ENCODE assay signal across 1 cellular context in the genomic region with DNA sequence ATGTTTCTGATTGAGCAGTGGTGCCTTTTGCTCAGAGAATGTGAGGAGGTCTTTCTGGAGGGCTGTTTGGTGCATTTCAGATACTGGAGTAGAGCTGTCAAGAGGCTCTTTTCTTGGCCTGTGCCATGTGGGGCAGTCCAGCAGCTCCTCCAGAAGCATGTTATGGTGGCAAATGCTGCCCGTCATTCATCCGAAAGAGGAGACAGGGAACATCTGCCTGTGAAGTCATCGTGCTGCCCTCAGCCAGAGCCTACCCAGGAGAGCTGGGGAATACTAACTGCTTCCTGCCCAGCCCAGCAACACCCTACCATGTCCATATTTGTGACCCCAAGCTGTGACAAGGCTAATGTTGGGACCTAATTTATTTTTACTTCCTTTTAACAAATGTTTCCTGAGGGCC.
TF ChIP-seq lines count a peak whose summit lies in the region.

No MANE protein-coding gene starts in this region.

TF ChIP-seq in GM23338, 12 proteins besides CTCF, POLR2A, EP300 and RAD21:
- TF ChIP-seq, protein P1, sequence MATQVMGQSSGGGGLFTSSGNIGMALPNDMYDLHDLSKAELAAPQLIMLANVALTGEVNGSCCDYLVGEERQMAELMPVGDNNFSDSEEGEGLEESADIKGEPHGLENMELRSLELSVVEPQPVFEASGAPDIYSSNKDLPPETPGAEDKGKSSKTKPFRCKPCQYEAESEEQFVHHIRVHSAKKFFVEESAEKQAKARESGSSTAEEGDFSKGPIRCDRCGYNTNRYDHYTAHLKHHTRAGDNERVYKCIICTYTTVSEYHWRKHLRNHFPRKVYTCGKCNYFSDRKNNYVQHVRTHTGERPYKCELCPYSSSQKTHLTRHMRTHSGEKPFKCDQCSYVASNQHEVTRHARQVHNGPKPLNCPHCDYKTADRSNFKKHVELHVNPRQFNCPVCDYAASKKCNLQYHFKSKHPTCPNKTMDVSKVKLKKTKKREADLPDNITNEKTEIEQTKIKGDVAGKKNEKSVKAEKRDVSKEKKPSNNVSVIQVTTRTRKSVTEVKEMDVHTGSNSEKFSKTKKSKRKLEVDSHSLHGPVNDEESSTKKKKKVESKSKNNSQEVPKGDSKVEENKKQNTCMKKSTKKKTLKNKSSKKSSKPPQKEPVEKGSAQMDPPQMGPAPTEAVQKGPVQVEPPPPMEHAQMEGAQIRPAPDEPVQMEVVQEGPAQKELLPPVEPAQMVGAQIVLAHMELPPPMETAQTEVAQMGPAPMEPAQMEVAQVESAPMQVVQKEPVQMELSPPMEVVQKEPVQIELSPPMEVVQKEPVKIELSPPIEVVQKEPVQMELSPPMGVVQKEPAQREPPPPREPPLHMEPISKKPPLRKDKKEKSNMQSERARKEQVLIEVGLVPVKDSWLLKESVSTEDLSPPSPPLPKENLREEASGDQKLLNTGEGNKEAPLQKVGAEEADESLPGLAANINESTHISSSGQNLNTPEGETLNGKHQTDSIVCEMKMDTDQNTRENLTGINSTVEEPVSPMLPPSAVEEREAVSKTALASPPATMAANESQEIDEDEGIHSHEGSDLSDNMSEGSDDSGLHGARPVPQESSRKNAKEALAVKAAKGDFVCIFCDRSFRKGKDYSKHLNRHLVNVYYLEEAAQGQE (IDR thresholded peaks at IDR 0.05; ENCODE audit: unreplicated experiment) = no peak
- TF ChIP-seq STAT1 (IDR thresholded peaks at IDR 0.05; ENCODE audit: unreplicated experiment) (no peak), JUNB (IDR thresholded peaks at IDR 0.05; ENCODE audit: unreplicated experiment) (no peak), ZNF331 (CRISPR knock-in tag; IDR thresholded peaks at IDR 0.05; ENCODE audit: low read depth) (no peak), EZH2 (IDR thresholded peaks at IDR 0.05; ENCODE audit: low read depth, unreplicated experiment) (no peak), NANOG (IDR thresholded peaks at IDR 0.05; ENCODE audit: borderline replicate concordance) (no peak), EZH2phosphoT487 (IDR thresholded peaks at IDR 0.05; ENCODE audit: unreplicated experiment) (no peak), CREB1 (CRISPR knock-in tag; IDR thresholded peaks at IDR 0.05; ENCODE audit: low read depth) (no peak), ZNF114 (CRISPR knock-in tag; IDR thresholded peaks at IDR 0.05) (no peak), POLR2AphosphoS5 (IDR thresholded peaks at IDR 0.05; ENCODE audit: low read depth) (no peak)
- TF ChIP-seq, protein P2, sequence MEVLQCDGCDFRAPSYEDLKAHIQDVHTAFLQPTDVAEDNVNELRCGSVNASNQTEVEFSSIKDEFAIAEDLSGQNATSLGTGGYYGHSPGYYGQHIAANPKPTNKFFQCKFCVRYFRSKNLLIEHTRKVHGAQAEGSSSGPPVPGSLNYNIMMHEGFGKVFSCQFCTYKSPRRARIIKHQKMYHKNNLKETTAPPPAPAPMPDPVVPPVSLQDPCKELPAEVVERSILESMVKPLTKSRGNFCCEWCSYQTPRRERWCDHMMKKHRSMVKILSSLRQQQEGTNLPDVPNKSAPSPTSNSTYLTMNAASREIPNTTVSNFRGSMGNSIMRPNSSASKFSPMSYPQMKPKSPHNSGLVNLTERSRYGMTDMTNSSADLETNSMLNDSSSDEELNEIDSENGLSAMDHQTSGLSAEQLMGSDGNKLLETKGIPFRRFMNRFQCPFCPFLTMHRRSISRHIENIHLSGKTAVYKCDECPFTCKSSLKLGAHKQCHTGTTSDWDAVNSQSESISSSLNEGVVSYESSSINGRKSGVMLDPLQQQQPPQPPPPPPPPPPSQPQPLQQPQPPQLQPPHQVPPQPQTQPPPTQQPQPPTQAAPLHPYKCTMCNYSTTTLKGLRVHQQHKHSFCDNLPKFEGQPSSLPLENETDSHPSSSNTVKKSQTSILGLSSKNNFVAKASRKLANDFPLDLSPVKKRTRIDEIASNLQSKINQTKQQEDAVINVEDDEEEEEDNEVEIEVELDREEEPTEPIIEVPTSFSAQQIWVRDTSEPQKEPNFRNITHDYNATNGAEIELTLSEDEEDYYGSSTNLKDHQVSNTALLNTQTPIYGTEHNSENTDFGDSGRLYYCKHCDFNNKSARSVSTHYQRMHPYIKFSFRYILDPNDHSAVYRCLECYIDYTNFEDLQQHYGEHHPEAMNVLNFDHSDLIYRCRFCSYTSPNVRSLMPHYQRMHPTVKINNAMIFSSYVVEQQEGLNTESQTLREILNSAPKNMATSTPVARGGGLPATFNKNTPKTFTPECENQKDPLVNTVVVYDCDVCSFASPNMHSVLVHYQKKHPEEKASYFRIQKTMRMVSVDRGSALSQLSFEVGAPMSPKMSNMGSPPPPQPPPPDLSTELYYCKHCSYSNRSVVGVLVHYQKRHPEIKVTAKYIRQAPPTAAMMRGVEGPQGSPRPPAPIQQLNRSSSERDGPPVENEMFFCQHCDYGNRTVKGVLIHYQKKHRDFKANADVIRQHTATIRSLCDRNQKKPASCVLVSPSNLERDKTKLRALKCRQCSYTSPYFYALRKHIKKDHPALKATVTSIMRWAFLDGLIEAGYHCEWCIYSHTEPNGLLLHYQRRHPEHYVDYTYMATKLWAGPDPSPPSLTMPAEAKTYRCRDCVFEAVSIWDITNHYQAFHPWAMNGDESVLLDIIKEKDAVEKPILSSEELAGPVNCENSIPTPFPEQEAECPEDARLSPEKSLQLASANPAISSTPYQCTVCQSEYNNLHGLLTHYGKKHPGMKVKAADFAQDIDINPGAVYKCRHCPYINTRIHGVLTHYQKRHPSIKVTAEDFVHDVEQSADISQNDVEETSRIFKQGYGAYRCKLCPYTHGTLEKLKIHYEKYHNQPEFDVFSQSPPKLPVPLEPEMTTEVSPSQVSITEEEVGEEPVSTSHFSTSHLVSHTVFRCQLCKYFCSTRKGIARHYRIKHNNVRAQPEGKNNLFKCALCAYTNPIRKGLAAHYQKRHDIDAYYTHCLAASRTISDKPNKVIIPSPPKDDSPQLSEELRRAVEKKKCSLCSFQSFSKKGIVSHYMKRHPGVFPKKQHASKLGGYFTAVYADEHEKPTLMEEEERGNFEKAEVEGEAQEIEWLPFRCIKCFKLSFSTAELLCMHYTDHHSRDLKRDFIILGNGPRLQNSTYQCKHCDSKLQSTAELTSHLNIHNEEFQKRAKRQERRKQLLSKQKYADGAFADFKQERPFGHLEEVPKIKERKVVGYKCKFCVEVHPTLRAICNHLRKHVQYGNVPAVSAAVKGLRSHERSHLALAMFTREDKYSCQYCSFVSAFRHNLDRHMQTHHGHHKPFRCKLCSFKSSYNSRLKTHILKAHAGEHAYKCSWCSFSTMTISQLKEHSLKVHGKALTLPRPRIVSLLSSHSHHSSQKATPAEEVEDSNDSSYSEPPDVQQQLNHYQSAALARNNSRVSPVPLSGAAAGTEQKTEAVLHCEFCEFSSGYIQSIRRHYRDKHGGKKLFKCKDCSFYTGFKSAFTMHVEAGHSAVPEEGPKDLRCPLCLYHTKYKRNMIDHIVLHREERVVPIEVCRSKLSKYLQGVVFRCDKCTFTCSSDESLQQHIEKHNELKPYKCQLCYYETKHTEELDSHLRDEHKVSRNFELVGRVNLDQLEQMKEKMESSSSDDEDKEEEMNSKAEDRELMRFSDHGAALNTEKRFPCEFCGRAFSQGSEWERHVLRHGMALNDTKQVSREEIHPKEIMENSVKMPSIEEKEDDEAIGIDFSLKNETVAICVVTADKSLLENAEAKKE (CRISPR knock-in tag; IDR thresholded peaks at IDR 0.05) = no peak
- TF ChIP-seq, protein P3, sequence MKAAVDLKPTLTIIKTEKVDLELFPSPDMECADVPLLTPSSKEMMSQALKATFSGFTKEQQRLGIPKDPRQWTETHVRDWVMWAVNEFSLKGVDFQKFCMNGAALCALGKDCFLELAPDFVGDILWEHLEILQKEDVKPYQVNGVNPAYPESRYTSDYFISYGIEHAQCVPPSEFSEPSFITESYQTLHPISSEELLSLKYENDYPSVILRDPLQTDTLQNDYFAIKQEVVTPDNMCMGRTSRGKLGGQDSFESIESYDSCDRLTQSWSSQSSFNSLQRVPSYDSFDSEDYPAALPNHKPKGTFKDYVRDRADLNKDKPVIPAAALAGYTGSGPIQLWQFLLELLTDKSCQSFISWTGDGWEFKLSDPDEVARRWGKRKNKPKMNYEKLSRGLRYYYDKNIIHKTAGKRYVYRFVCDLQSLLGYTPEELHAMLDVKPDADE (IDR thresholded peaks at IDR 0.05) = no peak
